17 cellular contexts compared by ENCODE assay signal in the genomic region with DNA sequence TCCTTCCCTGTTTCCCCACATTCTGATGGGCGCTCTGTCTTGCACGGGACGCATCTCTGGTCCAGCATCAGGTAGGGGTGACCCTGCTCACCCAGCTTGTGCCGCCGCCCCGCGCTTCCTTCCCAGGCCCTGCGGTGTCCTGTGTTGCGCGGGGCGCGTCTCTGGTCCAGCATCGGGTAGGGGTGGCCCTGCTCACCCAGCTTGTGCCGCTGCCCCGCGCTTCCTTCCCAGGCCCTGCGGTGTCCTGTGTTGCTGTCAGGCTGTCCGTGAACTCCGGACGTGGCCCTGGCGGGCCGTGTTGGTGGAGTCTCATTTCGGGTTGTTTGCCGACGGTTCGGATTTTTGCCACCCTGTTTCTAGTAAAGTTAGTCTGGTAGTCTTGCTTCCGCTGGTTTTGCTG. TPM values are rescaled to one million over a fixed set of nuclear protein-coding genes. Genes with fewer than 3 reads are reported as not detected.
DNase-seq lines count a peak whose midpoint lies in the region; ATAC-seq and TF ChIP-seq lines count a peak whose summit lies in the region.
"Had no signal": no experiment of that assay in that cellular context is flagged by ENCODE, and none has a peak within 500 bp of the region (broad histone marks: within the 10 kb centered on the region; RNA-seq: fewer than 3 reads in every experiment).

No MANE protein-coding gene starts in this region.

- peaks cover 24% of the 10 kb centered on the region for H3K4me1 Mint-ChIP-seq in activated naive CD4-positive, alpha-beta T cell treated with anti-CD3 and anti-CD28 coated beads, Interleukin-2, amount 10 ng/mL, durations not matched to agents 7 days and 5 days
- H3K4me1 Mint-ChIP-seq in T-helper 17 cell = peaks cover 53% of the 10 kb centered on the region
- H3K4me1 Mint-ChIP-seq in naive thymus-derived CD8-positive, alpha-beta T cell = peaks cover 39 to 90% (median 76%) of the 10 kb centered on the region in 4 donors
- H3K4me1 Mint-ChIP-seq in type B pancreatic cell (ENCODE audit: unreplicated experiment) = peaks cover 36% of the 10 kb centered on the region
- H3K4me1 Mint-ChIP-seq in activated CD4-positive, alpha-beta T cell treated with anti-CD3 and anti-CD28 coated beads for 36 hours = peaks cover 56% of the 10 kb centered on the region

- ATAC-seq in activated naive CD4-positive, alpha-beta T cell treated with anti-CD3 and anti-CD28 coated beads, Interleukin-2, amount 50 U/mL, for 72 hours = no peak
- ATAC-seq in T-helper 17 cell = no peak
- ATAC-seq in naive thymus-derived CD8-positive, alpha-beta T cell = no peak
- ATAC-seq in activated CD4-positive, alpha-beta T cell treated with anti-CD3 and anti-CD28 coated beads for 36 hours = no peak
- ATAC-seq: K562 had no signal

- TF ChIP-seq CTCF in type B pancreatic cell (conservative IDR thresholded peaks at IDR 0.05) = no peak

- CTCF ChIA-PET in activated naive CD4-positive, alpha-beta T cell treated with anti-CD3 and anti-CD28 coated beads, Interleukin-2, amount 10 ng/mL, durations not matched to agents 7 days and 5 days (lab: Charles Lee) = no interaction called here
- CTCF ChIA-PET in activated CD4-positive, alpha-beta T cell treated with anti-CD3 and anti-CD28 coated beads for 36 hours (lab: Charles Lee) = no interaction called here

- H3K9me3 Mint-ChIP-seq in activated naive CD4-positive, alpha-beta T cell treated with anti-CD3 and anti-CD28 coated beads, Interleukin-2, amount 50 U/mL, for 72 hours = no peaks in the 10 kb centered on the region
- no peaks in the 10 kb centered on the region for H3K9me3 Mint-ChIP-seq in activated naive CD4-positive, alpha-beta T cell treated with anti-CD3 and anti-CD28 coated beads, Interleukin-2, amount 10 ng/mL, durations not matched to agents 7 days and 5 days
- no peaks in the 10 kb centered on the region for H3K9me3 Mint-ChIP-seq in naive thymus-derived CD8-positive, alpha-beta T cell
- H3K9me3 Mint-ChIP-seq in type B pancreatic cell = no peaks in the 10 kb centered on the region
- no peaks in the 10 kb centered on the region for H3K9me3 Mint-ChIP-seq in activated CD4-positive, alpha-beta T cell treated with anti-CD3 and anti-CD28 coated beads for 36 hours (ENCODE audit: low read depth)

- intact Hi-C loops in activated CD4-positive, alpha-beta T cell treated with anti-CD3 and anti-CD28 coated beads for 36 hours (cut with DNase I, micrococcal nuclease) = no loop called here

- POLR2A ChIA-PET in naive thymus-derived CD8-positive, alpha-beta T cell (lab: Charles Lee) = interaction anchor here (1.3 kb wide), 1 partner anchor 9 kb away, joined by 3 read pairs; no protein-coding TSS in a partner anchor
- POLR2A ChIA-PET in activated CD4-positive, alpha-beta T cell treated with anti-CD3 and anti-CD28 coated beads for 36 hours (lab: Charles Lee) = no interaction called here

- DNase-seq in activated naive CD4-positive, alpha-beta T cell treated with anti-CD3 and anti-CD28 coated beads, Interleukin-2, amount 50 U/mL, for 72 hours (ENCODE audit: low spot score in 2 of 2) = no peak
- DNase-seq in activated naive CD4-positive, alpha-beta T cell treated with anti-CD3 and anti-CD28 coated beads, Interleukin-2, amount 10 ng/mL, durations not matched to agents 7 days and 5 days = no peak
- DNase-seq in T-helper 17 cell = no peak
- DNase-seq in naive thymus-derived CD8-positive, alpha-beta T cell = no peak
- DNase-seq in type B pancreatic cell (ENCODE audit: extremely low spot score, unreplicated experiment) = no peak
- no peak for DNase-seq in NCI-H1694 treated with DMSO at 0.1 percent for 48 hours (lab: John Stamatoyannopoulos, UW)
- DNase-seq in activated CD4-positive, alpha-beta T cell treated with anti-CD3 and anti-CD28 coated beads for 36 hours = no peak
- no peak for DNase-seq in amygdala (lab: John Stamatoyannopoulos, UW)
- DNase-seq: Caco-2; NCI-H146; NCI-H226; NCI-H526 treated with DMSO at 0.1 percent for 48 hours; NK-92 treated with Interleukin-12 subunit alpha and Interleukin-12 subunit beta, amount 100 ng/mL, for 24 hours; SJCRH30 had no signal

- no peaks in the 10 kb centered on the region for H3K27me3 Mint-ChIP-seq in activated naive CD4-positive, alpha-beta T cell treated with anti-CD3 and anti-CD28 coated beads, Interleukin-2, amount 10 ng/mL, durations not matched to agents 7 days and 5 days
- no peaks in the 10 kb centered on the region for H3K27me3 Mint-ChIP-seq in T-helper 17 cell
- H3K27me3 Mint-ChIP-seq in naive thymus-derived CD8-positive, alpha-beta T cell = no peaks in the 10 kb centered on the region
- H3K27me3 Mint-ChIP-seq in type B pancreatic cell = no peaks in the 10 kb centered on the region
- H3K27me3 Mint-ChIP-seq in activated CD4-positive, alpha-beta T cell treated with anti-CD3 and anti-CD28 coated beads for 36 hours = no peaks in the 10 kb centered on the region
- H3K27me3 Mint-ChIP-seq: B cell had no signal

- no peak overlapping the region for H3K4me3 Mint-ChIP-seq in activated naive CD4-positive, alpha-beta T cell treated with anti-CD3 and anti-CD28 coated beads, Interleukin-2, amount 10 ng/mL, durations not matched to agents 7 days and 5 days
- H3K4me3 Mint-ChIP-seq in T-helper 17 cell = peak overlapping the region; percentile 43
- H3K4me3 Mint-ChIP-seq in naive thymus-derived CD8-positive, alpha-beta T cell = peak overlapping the region in 6 of 10 donors; percentile 33 to 66 (median 46)
- peak overlapping the region; percentile 17 for H3K4me3 Mint-ChIP-seq in type B pancreatic cell
- no peak overlapping the region for H3K4me3 Mint-ChIP-seq in activated CD4-positive, alpha-beta T cell treated with anti-CD3 and anti-CD28 coated beads for 36 hours
- H3K4me3 Mint-ChIP-seq: B cell had no signal

- H3K36me3 Mint-ChIP-seq in activated naive CD4-positive, alpha-beta T cell treated with anti-CD3 and anti-CD28 coated beads, Interleukin-2, amount 50 U/mL, for 72 hours = no peaks in the 10 kb centered on the region
- H3K36me3 Mint-ChIP-seq in activated naive CD4-positive, alpha-beta T cell treated with anti-CD3 and anti-CD28 coated beads, Interleukin-2, amount 10 ng/mL, durations not matched to agents 7 days and 5 days = peaks cover 4% of the 10 kb centered on the region
- H3K36me3 Mint-ChIP-seq in T-helper 17 cell (ENCODE audit: low read depth) (no peaks in the 10 kb centered on the region), type B pancreatic cell (no peaks in the 10 kb centered on the region)
- peaks cover 0 to 12% (median 0%) of the 10 kb centered on the region in 3 donors for H3K36me3 Mint-ChIP-seq in naive thymus-derived CD8-positive, alpha-beta T cell
- H3K36me3 Mint-ChIP-seq in activated CD4-positive, alpha-beta T cell treated with anti-CD3 and anti-CD28 coated beads for 36 hours (ENCODE audit: low read depth) = peaks cover 2% of the 10 kb centered on the region

- no peaks in the 10 kb centered on the region for H3K9me3 ChIP-seq in T-helper 17 cell (ENCODE audit: control insufficient read depth, low read length, poor library complexity, severe bottlenecking)
- H3K9me3 ChIP-seq: Caco-2, HAP-1, SJCRH30 had no signal

- peak overlapping the region; percentile 6 to 77 for H3K27ac Mint-ChIP-seq in activated naive CD4-positive, alpha-beta T cell treated with anti-CD3 and anti-CD28 coated beads, Interleukin-2, amount 50 U/mL, for 72 hours
- no peak overlapping the region for H3K27ac Mint-ChIP-seq in activated naive CD4-positive, alpha-beta T cell treated with anti-CD3 and anti-CD28 coated beads, Interleukin-2, amount 10 ng/mL, durations not matched to agents 7 days and 5 days
- H3K27ac Mint-ChIP-seq in T-helper 17 cell (peak overlapping the region; percentile 77), type B pancreatic cell (peak overlapping the region; percentile 41)
- H3K27ac Mint-ChIP-seq in naive thymus-derived CD8-positive, alpha-beta T cell = peak overlapping the region in 6 of 10 donors; percentile 35 to 72 (median 66)
- H3K27ac Mint-ChIP-seq in activated CD4-positive, alpha-beta T cell treated with anti-CD3 and anti-CD28 coated beads for 36 hours = no peak overlapping the region
- H3K27ac Mint-ChIP-seq: B cell had no signal

RNA-seq across cellular contexts. Expression of gene FBRSL1, which starts 6.8 kb away (rescaled TPM):
- total RNA-seq in activated naive CD4-positive, alpha-beta T cell treated with anti-CD3 and anti-CD28 coated beads, Interleukin-2, amount 50 U/mL, for 72 hours = 10 to 100 TPM; 30.8 to 37.8 TPM
- total RNA-seq in T-helper 17 cell = 10 to 100 TPM; 79.3 to 86.3 TPM
- total RNA-seq in naive thymus-derived CD8-positive, alpha-beta T cell = 100 to 1,000 TPM in 1 of 2 experiments, 10 to 100 TPM in 1; 97.5 to 101 TPM
- 1 to 10 TPM in 1 of 3 donors, under 1 TPM in 2; 0.38 to 1.0 (median 0.42) TPM for polyA plus RNA-seq in naive thymus-derived CD8-positive, alpha-beta T cell
- total RNA-seq in type B pancreatic cell (ENCODE audit: low replicate concordance) = 108 TPM in 2 replicates
- total RNA-seq in activated CD4-positive, alpha-beta T cell treated with anti-CD3 and anti-CD28 coated beads for 36 hours = 10 to 100 TPM; 35.7 to 55.1 TPM

Comparison
In these comparisons a context has a peak if more than half of its experiments do, and no peak if none do; other contexts are left out.
1. H3K27ac Mint-ChIP-seq: peak in activated naive CD4-positive, alpha-beta T cell treated with anti-CD3 and anti-CD28 coated beads, Interleukin-2, amount 50 U/mL, for 72 hours (2 of 2), T-helper 17 cell (single experiment), naive thymus-derived CD8-positive, alpha-beta T cell (6 of 10) and type B pancreatic cell (single experiment); none in activated naive CD4-positive, alpha-beta T cell treated with anti-CD3 and anti-CD28 coated beads, Interleukin-2, amount 10 ng/mL, durations not matched to agents 7 days and 5 days (single experiment) and activated CD4-positive, alpha-beta T cell treated with anti-CD3 and anti-CD28 coated beads for 36 hours (single experiment).
2. H3K4me3 Mint-ChIP-seq: peak in T-helper 17 cell (single experiment), naive thymus-derived CD8-positive, alpha-beta T cell (6 of 10) and type B pancreatic cell (single experiment); none in activated naive CD4-positive, alpha-beta T cell treated with anti-CD3 and anti-CD28 coated beads, Interleukin-2, amount 10 ng/mL, durations not matched to agents 7 days and 5 days (single experiment) and activated CD4-positive, alpha-beta T cell treated with anti-CD3 and anti-CD28 coated beads for 36 hours (single experiment).